1 cellular context compared by ENCODE assay signal in genomic region chr14:31942216-31942841, GRCh38.
TF ChIP-seq lines count a peak whose summit lies in the region.

No MANE protein-coding gene starts in this region.

TF ChIP-seq in HepG2, 621 proteins besides CTCF, POLR2A, EP300 and RAD21 (continued from another document):
- TF ChIP-seq ZNF503 (CRISPR knock-in tag; IDR thresholded peaks at IDR 0.05) (no peak), ZNF646 (CRISPR knock-in tag; IDR thresholded peaks at IDR 0.05) (no peak), ZC3H13 (CRISPR knock-in tag; IDR thresholded peaks at IDR 0.05) (no peak), ZNF770 (CRISPR knock-in tag; IDR thresholded peaks at IDR 0.05) (no peak), MXD4 (CRISPR knock-in tag; IDR thresholded peaks at IDR 0.05) (no peak), ZNF776 (CRISPR knock-in tag; IDR thresholded peaks at IDR 0.05) (no peak), ZNF607 (CRISPR knock-in tag; IDR thresholded peaks at IDR 0.05; ENCODE audit: borderline replicate concordance) (no peak), ZNF782 (CRISPR knock-in tag; IDR thresholded peaks at IDR 0.05; ENCODE audit: borderline replicate concordance) (no peak), CBX5 (CRISPR knock-in tag; IDR thresholded peaks at IDR 0.05; ENCODE audit: borderline replicate concordance) (0 out of 2 replicates have a peak, but pooled peaks have one; percentile 40), STAT5B (CRISPR knock-in tag; IDR thresholded peaks at IDR 0.05) (no peak), HNF4A (CRISPR knock-in tag; IDR thresholded peaks at IDR 0.05) (peak; percentile 4; the same call in 1 of the 2 replicates), ARNT (IDR thresholded peaks at IDR 0.05) (no peak), ZNF280D (CRISPR knock-in tag; IDR thresholded peaks at IDR 0.05) (no peak), CEBPB (IDR thresholded peaks at IDR 0.05; ENCODE audit: borderline replicate concordance, low read depth, low read length) (no peak), SMAD1 (CRISPR knock-in tag; IDR thresholded peaks at IDR 0.05; ENCODE audit: borderline replicate concordance, low read depth) (no peak), U2AF2 (IDR thresholded peaks at IDR 0.05; ENCODE audit: low read depth, low read length) (no peak), ZNF446 (CRISPR knock-in tag; IDR thresholded peaks at IDR 0.05) (no peak), SIX1 (CRISPR knock-in tag; IDR thresholded peaks at IDR 0.05; ENCODE audit: borderline replicate concordance) (no peak), IRF2 (CRISPR knock-in tag; IDR thresholded peaks at IDR 0.05) (no peak), PHF21A (CRISPR knock-in tag; IDR thresholded peaks at IDR 0.05) (peak; percentile 35; the same call in 1 of the 2 replicates), ZSCAN22 (CRISPR knock-in tag; IDR thresholded peaks at IDR 0.05) (no peak), ZNF605 (CRISPR knock-in tag; IDR thresholded peaks at IDR 0.05) (0 out of 2 replicates have a peak, but pooled peaks have one; percentile 45), ZIK1 (CRISPR knock-in tag; IDR thresholded peaks at IDR 0.05; ENCODE audit: borderline replicate concordance, low read depth) (no peak), CBFB (CRISPR knock-in tag; IDR thresholded peaks at IDR 0.05) (no peak), ZNF251 (CRISPR knock-in tag; IDR thresholded peaks at IDR 0.05) (no peak; the same call in 1 of the 2 replicates), HMGXB4 (CRISPR knock-in tag; IDR thresholded peaks at IDR 0.05; ENCODE audit: borderline replicate concordance in 1 of 2, low read depth in 1 of 2) (no peak), PHF8 (CRISPR knock-in tag; IDR thresholded peaks at IDR 0.05) (no peak)
